ENCODE assay signal across 18 cellular contexts in genomic region chr15:89307791-89308190, GRCh38. TPM values are rescaled to one million over a fixed set of nuclear protein-coding genes. Genes with fewer than 3 reads are reported as not detected.
DNase-seq lines count a peak whose midpoint lies in the region; ATAC-seq and TF ChIP-seq lines count a peak whose summit lies in the region.
"Had no signal": no experiment of that assay in that cellular context is flagged by ENCODE, and none has a peak within 500 bp of the region (broad histone marks: within the 10 kb centered on the region; RNA-seq: fewer than 3 reads in every experiment).

No MANE protein-coding gene starts in this region.

- no peaks in the 10 kb centered on the region for H3K27me3 ChIP-seq in breast epithelium
- H3K27me3 ChIP-seq: adrenal gland, hepatocyte, right lobe of liver had no signal

- TF ChIP-seq POLR2A in breast epithelium (IDR thresholded peaks at IDR 0.05): no peak

- ATAC-seq in HG03432 (IDR thresholded peaks at IDR 0.05; ENCODE audit: unreplicated experiment): no peak

- H3K4me3 ChIP-seq in astrocyte of the spinal cord (ENCODE audit: low read depth, low read length): no peak overlapping the region
- H3K4me3 ChIP-seq in breast epithelium: no peak overlapping the region
- H3K4me3 ChIP-seq: adrenal gland, hepatocyte, right lobe of liver had no signal

- H3K36me3 ChIP-seq in breast epithelium: no peaks in the 10 kb centered on the region
- H3K36me3 ChIP-seq: adrenal gland, right lobe of liver had no signal

- TF ChIP-seq CTCF in astrocyte of the spinal cord (IDR thresholded peaks at IDR 0.05; ENCODE audit: low read depth, low read length): no peak
- no peak for TF ChIP-seq CTCF in breast epithelium (IDR thresholded peaks at IDR 0.05)

- in situ Hi-C loops in ACHN (cut with HindIII; ENCODE audit: low pct_ligation_motif_present, low pct_unique_long_range_greater_than_20kb, low sequenced_read_pairs) (no loop called here), astrocyte of the spinal cord (cut with HindIII; ENCODE audit: low sequenced_read_pairs) (no loop called here)

- H3K4me1 ChIP-seq in breast epithelium: no peaks in the 10 kb centered on the region

- H3K27ac ChIP-seq in breast epithelium: no peak overlapping the region
- H3K27ac ChIP-seq: adrenal gland, hepatocyte, right lobe of liver had no signal

- DNase-seq in ACHN (peak; percentile 40), GM04503 (ENCODE audit: low read depth) (peak; percentile 31), astrocyte of the spinal cord (ENCODE audit: low read depth, low spot score) (peak; percentile 32), hepatic stellate cell (ENCODE audit: low spot score) (peak; percentile 68), inferior parietal cortex (ENCODE audit: extremely low spot score) (no peak), breast epithelium (ENCODE audit: low spot score in 2 of 2) (no peak)
- no peak for DNase-seq in NK-92 treated with Interleukin-12 subunit alpha and Interleukin-12 subunit beta, amount 100 ng/mL, for 24 hours (lab: John Stamatoyannopoulos, UW)
- DNase-seq: activated CD4-positive, alpha-beta T cell treated with anti-CD3 and anti-CD28 coated beads, Interleukin-2, amount 50 U/mL, for 1 hour; activated T-cell treated with anti-CD3 and anti-CD28 coated beads, Interleukin-2, amount 50 U/mL, for 48 hours; adrenal gland; midbrain; NCI-H2029; NCI-H526; nucleus accumbens; right lobe of liver; stimulated activated CD4-positive, alpha-beta T cell treated with anti-CD3 and anti-CD28 coated beads, Interleukin-1b, Interleukin-23, amount 100 ng/mL, for 48 hours had no signal

- intact Hi-C loops in breast epithelium (cut with DNase I; ENCODE audit: low total_unique reads): no loop called here

- no peaks in the 10 kb centered on the region for H3K9me3 ChIP-seq in breast epithelium
- H3K9me3 ChIP-seq: adrenal gland, right lobe of liver had no signal

RNA-seq across cellular contexts. Expression of gene POLG, which starts 26.8 kb away (rescaled TPM):
- total RNA-seq in breast epithelium: 10 to 100 TPM; 50.6 to 59.6 (median 53.3) TPM

Comparison
In these comparisons a context has a peak if more than half of its experiments do, and no peak if none do; other contexts are left out.
1. DNase-seq: peak in ACHN (single experiment), GM04503 (single experiment), astrocyte of the spinal cord (single experiment) and hepatic stellate cell (single experiment); none in inferior parietal cortex (single experiment), NK-92 treated with Interleukin-12 subunit alpha and Interleukin-12 subunit beta, amount 100 ng/mL, for 24 hours (single experiment) and breast epithelium (0 of 2).